In the genomic region with DNA sequence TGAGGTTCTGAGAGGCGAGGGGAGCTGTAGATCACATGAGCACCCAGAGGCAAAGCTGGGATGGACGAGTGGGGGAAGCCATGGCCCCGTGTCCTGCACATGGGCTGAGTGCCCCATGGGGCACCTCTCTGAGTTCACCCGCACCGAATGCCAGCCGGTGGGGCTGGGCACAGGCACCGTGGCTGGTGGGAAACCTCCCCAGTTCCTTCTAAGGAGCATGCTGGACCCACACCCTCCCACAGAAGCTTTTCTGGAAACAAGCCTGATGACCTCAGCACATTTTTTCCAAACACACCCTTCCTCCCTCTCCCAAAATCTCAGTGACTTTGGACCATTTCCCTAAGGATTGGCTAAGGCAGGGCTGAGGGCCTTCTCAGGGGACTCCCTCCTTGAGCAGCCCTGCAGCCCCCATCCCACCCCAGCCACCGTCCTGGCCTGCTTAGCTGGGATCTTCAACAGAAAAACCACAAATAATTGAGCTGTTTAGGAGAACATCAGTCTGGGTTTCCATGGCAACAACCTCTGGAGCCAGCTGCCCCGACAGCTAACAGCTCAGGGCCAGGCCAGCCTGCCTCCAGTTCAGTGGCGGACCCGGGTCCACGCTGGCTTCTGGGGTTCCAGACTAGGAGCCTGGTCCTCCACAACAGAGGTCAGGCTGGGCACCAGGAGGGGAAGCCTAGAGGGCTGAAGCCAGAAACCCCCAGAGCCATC, we compare ENCODE assay signal across 11 cellular contexts. TPM values are rescaled to one million over a fixed set of nuclear protein-coding genes. Genes with fewer than 3 reads are reported as not detected.
DNase-seq lines count a peak whose midpoint lies in the region; ATAC-seq and TF ChIP-seq lines count a peak whose summit lies in the region.
"Had no signal": no experiment of that assay in that cellular context is flagged by ENCODE, and none has a peak within 500 bp of the region (broad histone marks: within the 10 kb centered on the region; RNA-seq: fewer than 3 reads in every experiment).

No MANE protein-coding gene starts in this region.

- intact Hi-C loops in aorta (cut with DNase I), result no loop called here

- ATAC-seq in aorta (ENCODE audit: low FRiP score) (peak; percentile 72), GM21737 (IDR thresholded peaks at IDR 0.05; ENCODE audit: unreplicated experiment) (no peak), HG02678 (IDR thresholded peaks at IDR 0.05; ENCODE audit: unreplicated experiment) (no peak)

- H3K9me3 Mint-ChIP-seq in endothelial cell (ENCODE audit: unreplicated experiment), result no peaks in the 10 kb centered on the region

- peaks cover 24% of the 10 kb centered on the region for H3K4me1 ChIP-seq in mesodermal cell (ENCODE audit: control insufficient read depth, insufficient read depth, low read length, poor library complexity, severe bottlenecking)
- no peaks in the 10 kb centered on the region for H3K4me1 ChIP-seq in aorta (ENCODE audit: control insufficient read depth in 1 of 2, insufficient read depth in 2 of 2, low read length in 2 of 2)

- TF ChIP-seq CTCF in endothelial cell (IDR thresholded peaks at IDR 0.05; ENCODE audit: unreplicated experiment), result no peak

- H3K27me3 Mint-ChIP-seq in endothelial cell (ENCODE audit: unreplicated experiment), result peaks cover 4% of the 10 kb centered on the region

- peaks cover 4% of the 10 kb centered on the region for H3K36me3 Mint-ChIP-seq in endothelial cell (ENCODE audit: low read depth, unreplicated experiment)

- H3K4me1 Mint-ChIP-seq in endothelial cell (ENCODE audit: unreplicated experiment), result no peaks in the 10 kb centered on the region

- H3K36me3 ChIP-seq in mesodermal cell (ENCODE audit: control insufficient read depth, insufficient read depth, low read length) (no peaks in the 10 kb centered on the region), aorta (ENCODE audit: control insufficient read depth in 1 of 2, insufficient read depth in 2 of 2, low read length in 1 of 2) (no peaks in the 10 kb centered on the region)
- H3K36me3 ChIP-seq: WERI-Rb-1 had no signal

- peak overlapping the region; percentile 67 for H3K27ac Mint-ChIP-seq in endothelial cell (ENCODE audit: unreplicated experiment)
- H3K27ac Mint-ChIP-seq: activated T-helper 2 cell treated with anti-CD3 and anti-CD28 coated beads, Interferon-gamma antibody, Interleukin-2, Interleukin-4, amounts not matched to agents 10 μg/mL and 5 μg/mL and 100 μg/mL, durations not matched to agents 14 hours and 24 hours and 36 hours had no signal

- DNase-seq in NCI-H748 (lab: John Stamatoyannopoulos, UW; ENCODE audit: unreplicated experiment) (peak; percentile 52), NCI-H748 treated with DMSO at 0.1 percent for 48 hours (lab: John Stamatoyannopoulos, UW) (no peak), endothelial cell (ENCODE audit: low spot score) (no peak), aorta (peak; percentile 75 to 82), anterior cingulate cortex (lab: John Stamatoyannopoulos, UW) (no peak)
- DNase-seq: effector CD8-positive, alpha-beta T cell; WERI-Rb-1 had no signal

- H3K9me3 ChIP-seq in mesodermal cell (ENCODE audit: control insufficient read depth, low read length) (peaks cover 7% of the 10 kb centered on the region), aorta (ENCODE audit: control insufficient read depth, low read length) (peaks cover 3% of the 10 kb centered on the region)

- WGBS in mesodermal cell (ENCODE audit: insufficient coverage in 2 of 2), 2 experiments, result 81 to 85% methylated on average over 8 to 12 of the region's 12 CpGs
- WGBS in aorta, 2 donors, result 5 to 9% methylated on average over 12 of the region's 12 CpGs

- H3K4me3 ChIP-seq in mesodermal cell (ENCODE audit: extremely low read depth, insufficient read depth, low read length, poor library complexity, severe bottlenecking), result no peak overlapping the region
- no peak overlapping the region for H3K4me3 ChIP-seq in aorta (ENCODE audit: low read length in 2 of 2)

- H3K4me3 Mint-ChIP-seq in endothelial cell (ENCODE audit: unreplicated experiment), result no peak overlapping the region

- H3K27me3 ChIP-seq in aorta (ENCODE audit: control insufficient read depth in 1 of 2, insufficient read depth in 2 of 2, low read length in 1 of 2), result no peaks in the 10 kb centered on the region

- H3K27ac ChIP-seq in mesodermal cell (ENCODE audit: low read depth, low read length, severe bottlenecking), result peak overlapping the region; percentile 16
- no peak overlapping the region for H3K27ac ChIP-seq in aorta (ENCODE audit: low read depth in 1 of 2, low read length in 2 of 2)
- H3K27ac ChIP-seq: WERI-Rb-1 had no signal

RNA-seq across cellular contexts. Expression of a gene that starts 18.1 kb away (rescaled TPM):
- total RNA-seq in endothelial cell (ENCODE audit: unreplicated experiment) (not detected), aorta (not detected)
- not detected for polyA plus RNA-seq in mesodermal cell (2013, experiment 1 of 2)
- not detected for polyA plus RNA-seq in mesodermal cell (2013, experiment 2 of 2)
- polyA plus RNA-seq in aorta, result not detected
- total RNA-seq: activated T-helper 2 cell treated with anti-CD3 and anti-CD28 coated beads, Interferon-gamma antibody, Interleukin-2, Interleukin-4, amounts not matched to agents 10 μg/mL and 5 μg/mL and 100 μg/mL, durations not matched to agents 14 hours and 24 hours and 36 hours had no signal

Comparison
In these comparisons a context has a peak if more than half of its experiments do, and no peak if none do; other contexts are left out.
1. DNase-seq: peak in NCI-H748 (single experiment) and aorta (2 of 2); none in NCI-H748 treated with DMSO at 0.1 percent for 48 hours (single experiment), endothelial cell (single experiment) and anterior cingulate cortex (0 of 58).